Comparison of ENCODE assay signal across 11 cellular contexts in the genomic region with DNA sequence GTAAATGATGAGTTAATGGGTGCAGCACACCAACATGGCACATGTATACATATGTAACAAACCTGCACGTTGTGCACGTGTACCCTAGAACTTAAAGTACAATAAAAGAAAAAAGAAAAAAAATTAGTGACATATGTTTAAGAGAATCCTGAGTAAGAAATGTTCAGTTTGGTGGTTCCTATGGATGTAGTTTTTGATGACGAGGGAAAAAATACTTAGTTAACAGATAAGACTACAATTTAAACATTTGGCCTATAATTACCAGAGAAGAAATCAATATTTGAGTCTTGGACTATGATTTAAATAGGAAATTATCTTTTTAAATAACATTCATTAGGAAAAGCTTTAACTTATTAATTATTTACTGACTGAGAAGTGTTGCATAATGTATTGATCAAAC. TPM values are rescaled to one million over a fixed set of nuclear protein-coding genes. Genes with fewer than 3 reads are reported as not detected.
"Had no signal": no experiment of that assay in that cellular context is flagged by ENCODE, and none has a peak within 500 bp of the region (broad histone marks: within the 10 kb centered on the region; RNA-seq: fewer than 3 reads in every experiment).

No MANE protein-coding gene starts in this region.

- ATAC-seq: HCT116 had no signal

- H2AFZ ChIP-seq: GM23248 had no signal

- H3K4me1 ChIP-seq: HAP-1 had no signal

- DNase-seq: GM23248, GOT3, H7, HFFc6, KG1 had no signal

- H3K36me3 ChIP-seq: HAP-1 had no signal

- H3K27ac ChIP-seq: GM23248, HL-60 had no signal

- H3K9ac ChIP-seq: GM23248 had no signal

- H3K9me3 ChIP-seq: HAP-1 had no signal

- H3K4me3 ChIP-seq: GM23248, HAP-1 had no signal

RNA-seq across cellular contexts. Expression of a gene that starts 39.2 kb away (rescaled TPM):
- total RNA-seq: GM23248, H4, H7, HFFc6, HT1080 had no signal
- polyA plus RNA-seq: GM23248, IgD-negative memory B cell had no signal
